21 cellular contexts compared by ENCODE assay signal in the genomic region with DNA sequence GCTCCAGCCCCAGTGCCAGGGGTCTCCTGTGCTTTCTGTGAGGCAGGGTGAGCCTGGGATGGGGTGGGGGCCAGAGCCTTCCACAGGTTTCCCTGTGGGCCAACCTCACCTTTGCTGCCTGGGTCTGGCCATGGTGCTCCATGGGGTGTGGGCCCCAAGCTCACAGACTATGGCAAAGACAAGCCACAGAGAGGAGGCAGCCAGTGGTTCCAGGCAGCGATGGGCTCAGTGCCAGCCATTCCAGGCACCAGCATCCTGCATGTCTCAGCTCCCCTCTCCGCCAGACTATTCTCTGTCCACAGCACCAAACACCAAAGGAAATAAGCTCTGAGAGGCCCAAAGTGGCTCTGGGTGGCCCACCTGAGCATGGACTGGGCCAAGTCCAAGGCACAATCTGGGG.
DNase-seq lines count a peak whose midpoint lies in the region; ATAC-seq and TF ChIP-seq lines count a peak whose summit lies in the region.
"Had no signal": no experiment of that assay in that cellular context is flagged by ENCODE, and none has a peak within 500 bp of the region (broad histone marks: within the 10 kb centered on the region; RNA-seq: fewer than 3 reads in every experiment).

No MANE protein-coding gene starts in this region.

- H3K36me3 Mint-ChIP-seq in T-helper 17 cell (ENCODE audit: low read depth): no peaks in the 10 kb centered on the region
- no peaks in the 10 kb centered on the region for H3K36me3 Mint-ChIP-seq in naive thymus-derived CD4-positive, alpha-beta T cell

- no CpG with 5 or more reads among the region's 2 CpGs for WGBS in gastroesophageal sphincter (ENCODE audit: low coverage in 1 of 2), 2 donors

- H3K9me3 Mint-ChIP-seq in naive thymus-derived CD4-positive, alpha-beta T cell: peaks cover 0 to 3% (median 0%) of the 10 kb centered on the region in 11 donors
- H3K9me3 Mint-ChIP-seq: CD4-positive, alpha-beta T cell had no signal

- H3K27me3 ChIP-seq in lower lobe of right lung (ENCODE audit: low read depth) (no peaks in the 10 kb centered on the region), upper lobe of right lung (no peaks in the 10 kb centered on the region), gastroesophageal sphincter (no peaks in the 10 kb centered on the region)
- H3K27me3 ChIP-seq in naive thymus-derived CD4-positive, alpha-beta T cell (ENCODE audit: control insufficient read depth in 2 of 2, insufficient read depth in 2 of 2, low read length in 2 of 2): no peaks in the 10 kb centered on the region
- H3K27me3 ChIP-seq: MG63, Peyer's patch had no signal

- peaks cover 15% of the 10 kb centered on the region for H3K4me1 ChIP-seq in lower lobe of right lung
- peaks cover 8% of the 10 kb centered on the region for H3K4me1 ChIP-seq in upper lobe of right lung
- H3K4me1 ChIP-seq in gastroesophageal sphincter: peaks cover 0 to 16% (median 0%) of the 10 kb centered on the region in 3 donors
- H3K4me1 ChIP-seq in naive thymus-derived CD4-positive, alpha-beta T cell (ENCODE audit: control insufficient read depth in 2 of 2, insufficient read depth in 2 of 2, low read length in 2 of 2): peaks cover 6 to 14% of the 10 kb centered on the region in 2 donors
- H3K4me1 ChIP-seq: HAP-1, Peyer's patch had no signal

- H3K9me3 ChIP-seq in T-helper 17 cell (ENCODE audit: control insufficient read depth, low read length, poor library complexity, severe bottlenecking) (no peaks in the 10 kb centered on the region), lower lobe of right lung (no peaks in the 10 kb centered on the region), upper lobe of right lung (no peaks in the 10 kb centered on the region), gastroesophageal sphincter (no peaks in the 10 kb centered on the region)
- no peaks in the 10 kb centered on the region for H3K9me3 ChIP-seq in naive thymus-derived CD4-positive, alpha-beta T cell (ENCODE audit: control insufficient read depth in 2 of 3, low read length in 3 of 3)
- H3K9me3 ChIP-seq: Caco-2, HAP-1, MG63, Peyer's patch had no signal

- peaks cover 16% of the 10 kb centered on the region for H3K4me1 Mint-ChIP-seq in T-helper 17 cell
- peaks cover 7 to 24% (median 19%) of the 10 kb centered on the region in 7 donors for H3K4me1 Mint-ChIP-seq in naive thymus-derived CD4-positive, alpha-beta T cell

- no peak for TF ChIP-seq POLR2A in gastroesophageal sphincter (IDR thresholded peaks at IDR 0.05)

- no peak for TF ChIP-seq EP300 in gastroesophageal sphincter (IDR thresholded peaks at IDR 0.05)

- ATAC-seq in Right ventricle myocardium superior (ENCODE audit: poor library complexity) (no peak), T-helper 17 cell (no peak), lower lobe of right lung (no peak), upper lobe of right lung (no peak), HG02981 (IDR thresholded peaks at IDR 0.05; ENCODE audit: unreplicated experiment) (no peak), gastroesophageal sphincter (no peak)
- ATAC-seq in naive thymus-derived CD4-positive, alpha-beta T cell: no peak

- no peak overlapping the region for H3K27ac Mint-ChIP-seq in T-helper 17 cell
- H3K27ac Mint-ChIP-seq in naive thymus-derived CD4-positive, alpha-beta T cell: no peak overlapping the region
- H3K27ac Mint-ChIP-seq: CD4-positive, alpha-beta T cell had no signal

- TF ChIP-seq CTCF in lower lobe of right lung (IDR thresholded peaks at IDR 0.05): no peak
- no peak for TF ChIP-seq CTCF in upper lobe of right lung (IDR thresholded peaks at IDR 0.05)
- TF ChIP-seq CTCF in gastroesophageal sphincter (IDR thresholded peaks at IDR 0.05): no peak

- intact Hi-C loops in cardiac septum (cut with DNase I): no loop called here
- intact Hi-C loops in Right ventricle myocardium superior (cut with DNase I): no loop called here
- intact Hi-C loops in lower lobe of right lung (cut with DNase I): loop anchor here (10.0 kb wide), 1 partner anchor 270 kb away; no protein-coding TSS in a partner anchor
- intact Hi-C loops in upper lobe of right lung (cut with DNase I): loop anchor here (10.0 kb wide), 1 partner anchor 270 kb away; no protein-coding TSS in a partner anchor
- intact Hi-C loops in naive thymus-derived CD4-positive, alpha-beta T cell (cut with micrococcal nuclease): loop anchor here in 1 of 2 donors (10.0 kb wide), 1 partner anchor 120 kb away; no protein-coding TSS in a partner anchor

- no peak overlapping the region for H3K4me3 ChIP-seq in lower lobe of right lung
- no peak overlapping the region for H3K4me3 ChIP-seq in upper lobe of right lung
- no peak overlapping the region for H3K4me3 ChIP-seq in gastroesophageal sphincter
- H3K4me3 ChIP-seq in naive thymus-derived CD4-positive, alpha-beta T cell (ENCODE audit: low read length): no peak overlapping the region
- H3K4me3 ChIP-seq: HAP-1, MG63, Peyer's patch had no signal

- H3K27ac ChIP-seq in lower lobe of right lung (no peak overlapping the region), upper lobe of right lung (no peak overlapping the region), gastroesophageal sphincter (no peak overlapping the region)
- no peak overlapping the region for H3K27ac ChIP-seq in naive thymus-derived CD4-positive, alpha-beta T cell (ENCODE audit: low read depth, low read length)
- H3K27ac ChIP-seq: Peyer's patch had no signal

- DNase-seq in cardiac septum (ENCODE audit: low spot score) (peak; percentile 72), Right ventricle myocardium superior (no peak), T-helper 17 cell (no peak), lower lobe of right lung (peak; percentile 37), upper lobe of right lung (peak; percentile 56)
- no peak for DNase-seq in naive thymus-derived CD4-positive, alpha-beta T cell
- DNase-seq: CD4-positive, alpha-beta T cell; GDM1; Kasumi-1; MG63; NCI-H1048; NCI-H1436 treated with DMSO at 0.1 percent for 48 hours; NCI-H2029 treated with DMSO at 0.1 percent for 48 hours; NCI-H2171; NCI-H446; NCI-H526 treated with DMSO at 0.1 percent for 48 hours had no signal

- H3K27me3 Mint-ChIP-seq in T-helper 17 cell: peaks cover 4% of the 10 kb centered on the region
- no peaks in the 10 kb centered on the region for H3K27me3 Mint-ChIP-seq in naive thymus-derived CD4-positive, alpha-beta T cell
- H3K27me3 Mint-ChIP-seq: CD4-positive, alpha-beta T cell had no signal

- CTCF ChIA-PET in naive thymus-derived CD4-positive, alpha-beta T cell (lab: Charles Lee): interaction anchor here (0.8 to 5.3 kb wide), 2 partner anchors 20 to 269 kb away, joined by 3 to 155 read pairs; no protein-coding TSS in a partner anchor

- H3K4me3 Mint-ChIP-seq in T-helper 17 cell: peak overlapping the region; percentile 72
- no peak overlapping the region for H3K4me3 Mint-ChIP-seq in naive thymus-derived CD4-positive, alpha-beta T cell
- H3K4me3 Mint-ChIP-seq: CD4-positive, alpha-beta T cell had no signal

- H3K36me3 ChIP-seq in lower lobe of right lung (no peaks in the 10 kb centered on the region), upper lobe of right lung (no peaks in the 10 kb centered on the region), gastroesophageal sphincter (no peaks in the 10 kb centered on the region)
- no peaks in the 10 kb centered on the region for H3K36me3 ChIP-seq in naive thymus-derived CD4-positive, alpha-beta T cell (ENCODE audit: control insufficient read depth in 2 of 3, insufficient read depth in 3 of 3, low read length in 3 of 3)
- H3K36me3 ChIP-seq: HAP-1, MG63, Peyer's patch had no signal

- POLR2A ChIA-PET in naive thymus-derived CD4-positive, alpha-beta T cell (lab: Charles Lee): no interaction called here

Comparison
In these comparisons a context has a peak if more than half of its experiments do, and no peak if none do; other contexts are left out.
1. DNase-seq: peak in cardiac septum (single experiment), lower lobe of right lung (single experiment) and upper lobe of right lung (single experiment); none in Right ventricle myocardium superior (single experiment), T-helper 17 cell (0 of 3) and naive thymus-derived CD4-positive, alpha-beta T cell (0 of 9).
2. intact Hi-C loops: an anchor here in lower lobe of right lung (10.0 kb wide) and upper lobe of right lung (10.0 kb wide); none called in cardiac septum and Right ventricle myocardium superior.